Comparison of ENCODE assay signal across 7 cellular contexts in the genomic region with DNA sequence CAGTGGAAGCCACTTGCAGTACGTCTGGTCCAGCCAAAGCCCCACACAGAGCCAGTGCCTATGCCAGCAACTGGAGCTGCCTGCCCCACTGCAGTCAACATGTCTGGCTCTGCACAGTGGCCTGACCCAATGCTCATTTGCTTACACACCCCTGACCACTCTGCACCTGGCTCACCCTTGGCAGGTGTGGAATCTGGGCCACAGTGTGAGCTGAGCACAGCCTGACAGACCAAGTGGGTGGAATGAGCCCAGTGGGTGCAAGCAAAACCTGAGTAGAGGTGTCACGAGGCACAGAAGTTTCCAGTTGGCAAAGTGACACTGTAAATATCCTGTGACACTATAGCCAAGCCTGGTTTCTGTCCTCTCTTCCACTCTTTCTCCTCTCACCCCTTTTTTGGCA. TPM values are rescaled to one million over a fixed set of nuclear protein-coding genes. Genes with fewer than 3 reads are reported as not detected.
"Had no signal": no experiment of that assay in that cellular context is flagged by ENCODE, and none has a peak within 500 bp of the region (broad histone marks: within the 10 kb centered on the region; RNA-seq: fewer than 3 reads in every experiment).

No MANE protein-coding gene starts in this region.

- ATAC-seq: GM23338, HepG2 had no signal

- H3K27ac ChIP-seq: HL-60 had no signal

- H3K4me3 ChIP-seq: GM23338 had no signal

- DNase-seq: H9, HCEC 1CT had no signal

RNA-seq across cellular contexts. Expression of a gene that starts 49.5 kb away (rescaled TPM):
- total RNA-seq: GM23338, H1, H9, HepG2, HT1080 had no signal

RNA-seq across cellular contexts. Expression of a gene that starts 59.5 kb away (rescaled TPM):
- total RNA-seq: GM23338, H1, H9, HepG2, HT1080 had no signal
